Comparison of ENCODE assay signal across 25 cellular contexts in the genomic region with DNA sequence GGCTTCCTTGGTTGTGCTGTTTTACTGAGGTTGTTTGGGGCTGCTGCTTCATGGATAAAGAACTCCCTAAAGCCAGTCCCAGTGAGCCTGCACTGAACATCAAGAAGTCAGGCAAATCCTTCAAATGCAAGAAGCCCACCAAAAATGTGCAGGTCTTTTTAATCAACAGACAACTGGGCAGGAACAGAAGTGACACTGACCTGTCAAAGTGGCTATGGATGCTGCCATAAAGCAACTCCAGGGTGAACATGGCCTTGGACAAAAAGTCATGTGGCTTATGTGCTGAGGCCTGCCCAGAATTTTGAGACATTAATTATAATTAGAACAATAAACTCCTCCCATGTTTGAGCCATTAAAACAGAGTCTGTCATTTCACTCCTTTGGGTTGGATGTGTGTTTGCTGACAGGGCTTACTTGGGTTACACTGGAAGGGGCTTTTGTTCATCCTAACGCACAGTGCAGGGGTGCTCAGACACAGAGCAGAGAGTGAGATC. TPM values are rescaled to one million over a fixed set of nuclear protein-coding genes. Genes with fewer than 3 reads are reported as not detected.
"Had no signal": no experiment of that assay in that cellular context is flagged by ENCODE, and none has a peak within 500 bp of the region (broad histone marks: within the 10 kb centered on the region; RNA-seq: fewer than 3 reads in every experiment).

TSS of gene ETDC (plus strand) at position 51 of the 494 bp plus-strand sequence. CDS start at position 51, 0 bp downstream.

- DNase-seq: IMR-90; Karpas-422; KG1; MG63; NCI-H1092 treated with DMSO at 0.1 percent for 48 hours; NCI-H1436; NCI-H187; NCI-H2029; NCI-H2081 treated with DMSO at 0.1 percent for 48 hours; NCI-H2171; NCI-H226; NCI-H446; NCI-H510A; NCI-H524 treated with DMSO at 0.1 percent for 48 hours; NCI-H69; NCI-H774; NK-92 treated with Interleukin-12 subunit alpha and Interleukin-12 subunit beta, amount 100 ng/mL, for 24 hours; PC-3; SHP77 had no signal

- H3K36me3 ChIP-seq: MG63 had no signal

- H3K27me3 ChIP-seq: MG63 had no signal

- H3K4me3 ChIP-seq: MG63 had no signal

- ATAC-seq: HepG2, Panc1, PC-3, SK-N-SH treated with all-trans-retinoic acid at 6 μM for 48 hours had no signal

- H3K9me3 ChIP-seq: MG63 had no signal

- H3K27ac ChIP-seq: RWPE1 had no signal

RNA-seq across cellular contexts. Expression of gene ETDC, which starts in this region (rescaled TPM):
- total RNA-seq: HepG2, HT1080, IMR-90, OCI-LY7, PC-3 had no signal
